In genomic region chr9:112620998-112621694, GRCh38 we compare ENCODE assay signal across 14 cellular contexts.
"Had no signal": no experiment of that assay in that cellular context is flagged by ENCODE, and none has a peak within 500 bp of the region (broad histone marks: within the 10 kb centered on the region; RNA-seq: fewer than 3 reads in every experiment).

No MANE protein-coding gene starts in this region.

- H3K9me3 ChIP-seq: heart right ventricle, left lung, ovary had no signal

- H3K4me1 ChIP-seq: left lung had no signal

- H3K27ac ChIP-seq: cardiac muscle cell had no signal

- H3K4me3 ChIP-seq: cardiac muscle cell, heart right ventricle, left lung, ovary had no signal

- H3K27me3 Mint-ChIP-seq: activated T-helper 17 cell treated with anti-CD3 and anti-CD28 coated beads, Interleukin-2, amount 50 U/mL, for 72 hours; T-helper 17 cell had no signal

- ATAC-seq: activated T-helper 17 cell treated with anti-CD3 and anti-CD28 coated beads, Interleukin-2, amount 50 U/mL, for 72 hours; T-helper 17 cell had no signal

- H3K27me3 ChIP-seq: cardiac muscle cell, heart right ventricle, left lung, ovary had no signal

- H3K27ac Mint-ChIP-seq: activated naive CD4-positive, alpha-beta T cell treated with anti-CD3 and anti-CD28 coated beads for 36 hours; activated T-helper 17 cell treated with anti-CD3 and anti-CD28 coated beads, Interleukin-2, amount 50 U/mL, for 72 hours; T-helper 17 cell had no signal

- DNase-seq: activated CD4-positive, alpha-beta T cell treated with anti-CD3 and anti-CD28 coated beads, Interleukin-2, amount 50 U/mL, for 1 hour; activated naive CD4-positive, alpha-beta T cell treated with anti-CD3 and anti-CD28 coated beads for 36 hours; activated T-cell treated with anti-CD3 and anti-CD28 coated beads for 4 hours; foreskin melanocyte; heart right ventricle; left lung; mesenchymal stem cell; ovary; stimulated activated naive CD4-positive, alpha-beta T cell treated with Interleukin-2 at 50 U/mL for 16 hours; T-helper 17 cell; trophoblast cell had no signal

- H3K9me3 Mint-ChIP-seq: activated naive CD4-positive, alpha-beta T cell treated with anti-CD3 and anti-CD28 coated beads for 36 hours; activated T-helper 17 cell treated with anti-CD3 and anti-CD28 coated beads, Interleukin-2, amount 50 U/mL, for 72 hours; neural crest cell had no signal

- H3K4me1 Mint-ChIP-seq: activated T-helper 17 cell treated with anti-CD3 and anti-CD28 coated beads, Interleukin-2, amount 50 U/mL, for 72 hours; neural crest cell; T-helper 17 cell had no signal

- H3K4me3 Mint-ChIP-seq: activated naive CD4-positive, alpha-beta T cell treated with anti-CD3 and anti-CD28 coated beads for 36 hours; activated T-helper 17 cell treated with anti-CD3 and anti-CD28 coated beads, Interleukin-2, amount 50 U/mL, for 72 hours; neural crest cell; T-helper 17 cell had no signal

- H3K36me3 ChIP-seq: ovary had no signal
